1 cellular context compared by ENCODE assay signal in genomic region chr3:116111765-116112164, GRCh38.
TF ChIP-seq lines count a peak whose summit lies in the region.

No MANE protein-coding gene starts in this region.

TF ChIP-seq in WTC11, 78 proteins besides CTCF, POLR2A, EP300 and RAD21 (continued from another document):
- TF ChIP-seq ZNF232 (CRISPR knock-in tag; IDR thresholded peaks at IDR 0.05) (no peak), ZNF671 (CRISPR knock-in tag; IDR thresholded peaks at IDR 0.05) (no peak), PREB (CRISPR knock-in tag; IDR thresholded peaks at IDR 0.05; ENCODE audit: borderline replicate concordance) (no peak), ZNF416 (CRISPR knock-in tag; IDR thresholded peaks at IDR 0.05) (no peak)
- TF ChIP-seq, protein P1, sequence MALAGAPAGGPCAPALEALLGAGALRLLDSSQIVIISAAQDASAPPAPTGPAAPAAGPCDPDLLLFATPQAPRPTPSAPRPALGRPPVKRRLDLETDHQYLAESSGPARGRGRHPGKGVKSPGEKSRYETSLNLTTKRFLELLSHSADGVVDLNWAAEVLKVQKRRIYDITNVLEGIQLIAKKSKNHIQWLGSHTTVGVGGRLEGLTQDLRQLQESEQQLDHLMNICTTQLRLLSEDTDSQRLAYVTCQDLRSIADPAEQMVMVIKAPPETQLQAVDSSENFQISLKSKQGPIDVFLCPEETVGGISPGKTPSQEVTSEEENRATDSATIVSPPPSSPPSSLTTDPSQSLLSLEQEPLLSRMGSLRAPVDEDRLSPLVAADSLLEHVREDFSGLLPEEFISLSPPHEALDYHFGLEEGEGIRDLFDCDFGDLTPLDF (CRISPR knock-in tag; IDR thresholded peaks at IDR 0.05): no peak
- TF ChIP-seq, protein P2, sequence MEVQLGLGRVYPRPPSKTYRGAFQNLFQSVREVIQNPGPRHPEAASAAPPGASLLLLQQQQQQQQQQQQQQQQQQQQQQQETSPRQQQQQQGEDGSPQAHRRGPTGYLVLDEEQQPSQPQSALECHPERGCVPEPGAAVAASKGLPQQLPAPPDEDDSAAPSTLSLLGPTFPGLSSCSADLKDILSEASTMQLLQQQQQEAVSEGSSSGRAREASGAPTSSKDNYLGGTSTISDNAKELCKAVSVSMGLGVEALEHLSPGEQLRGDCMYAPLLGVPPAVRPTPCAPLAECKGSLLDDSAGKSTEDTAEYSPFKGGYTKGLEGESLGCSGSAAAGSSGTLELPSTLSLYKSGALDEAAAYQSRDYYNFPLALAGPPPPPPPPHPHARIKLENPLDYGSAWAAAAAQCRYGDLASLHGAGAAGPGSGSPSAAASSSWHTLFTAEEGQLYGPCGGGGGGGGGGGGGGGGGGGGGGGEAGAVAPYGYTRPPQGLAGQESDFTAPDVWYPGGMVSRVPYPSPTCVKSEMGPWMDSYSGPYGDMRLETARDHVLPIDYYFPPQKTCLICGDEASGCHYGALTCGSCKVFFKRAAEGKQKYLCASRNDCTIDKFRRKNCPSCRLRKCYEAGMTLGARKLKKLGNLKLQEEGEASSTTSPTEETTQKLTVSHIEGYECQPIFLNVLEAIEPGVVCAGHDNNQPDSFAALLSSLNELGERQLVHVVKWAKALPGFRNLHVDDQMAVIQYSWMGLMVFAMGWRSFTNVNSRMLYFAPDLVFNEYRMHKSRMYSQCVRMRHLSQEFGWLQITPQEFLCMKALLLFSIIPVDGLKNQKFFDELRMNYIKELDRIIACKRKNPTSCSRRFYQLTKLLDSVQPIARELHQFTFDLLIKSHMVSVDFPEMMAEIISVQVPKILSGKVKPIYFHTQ (CRISPR knock-in tag; IDR thresholded peaks at IDR 0.05): no peak
